In the genomic region with DNA sequence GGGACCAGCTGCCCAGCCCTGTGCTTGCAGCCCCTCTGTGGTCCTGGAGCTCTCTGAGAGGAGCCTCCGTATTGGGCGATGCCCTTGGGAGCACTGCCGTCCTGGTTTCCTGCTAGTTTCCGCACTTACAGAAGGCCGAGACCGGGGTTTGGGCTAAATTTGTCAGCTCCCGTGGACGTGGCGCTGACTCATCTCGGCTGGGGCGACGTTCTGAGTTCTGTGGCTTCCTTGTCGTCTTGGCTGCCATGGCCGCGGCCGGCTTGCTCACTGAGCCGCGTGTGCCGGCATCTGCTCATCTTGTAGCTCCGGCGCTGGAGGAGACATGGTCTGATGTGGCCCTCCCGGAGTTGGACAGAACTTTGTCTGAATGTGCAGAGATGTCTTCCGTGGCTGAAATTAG, we compare ENCODE assay signal across 26 cellular contexts.
"Had no signal": no experiment of that assay in that cellular context is flagged by ENCODE, and none has a peak within 500 bp of the region (broad histone marks: within the 10 kb centered on the region; RNA-seq: fewer than 3 reads in every experiment).

No MANE protein-coding gene starts in this region.

- H3K9me3 ChIP-seq: heart right ventricle, neutrophil, SK-N-SH, spleen, thoracic aorta, uterus had no signal

- H2AFZ ChIP-seq: parathyroid adenoma had no signal

- H3K27ac ChIP-seq: cardiac muscle cell, foreskin keratinocyte, heart right ventricle, neutrophil, parathyroid adenoma, spleen, thoracic aorta, uterus had no signal

- H3K79me2 ChIP-seq: parathyroid adenoma had no signal

- H3K4me1 ChIP-seq: foreskin keratinocyte, parathyroid adenoma, spleen had no signal

- H3K27ac Mint-ChIP-seq: activated B cell treated with CpG ODN at 0.5 μM for 24 hours; activated CD4-positive, alpha-beta T cell treated with anti-CD3 and anti-CD28 coated beads for 36 hours; activated CD8-positive, alpha-beta memory T cell treated with anti-CD3 and anti-CD28 coated beads, Interleukin-2, amount 10 ng/mL, durations not matched to agents 7 days and 5 days; activated CD8-positive, alpha-beta T cell treated with anti-CD3 and anti-CD28 coated beads, Interleukin-2, amount 10 ng/mL, durations not matched to agents 7 days and 5 days; activated naive CD4-positive, alpha-beta T cell treated with anti-CD3 and anti-CD28 coated beads, Interleukin-2, amount 50 U/mL, for 72 hours; brain; natural killer cell; T-helper 17 cell had no signal

- H3K4me2 ChIP-seq: SK-N-SH had no signal

- H3K27me3 Mint-ChIP-seq: activated B cell treated with CpG ODN at 0.5 μM for 24 hours; activated CD4-positive, alpha-beta T cell treated with anti-CD3 and anti-CD28 coated beads for 36 hours; activated CD8-positive, alpha-beta memory T cell treated with anti-CD3 and anti-CD28 coated beads, Interleukin-2, amount 10 ng/mL, durations not matched to agents 7 days and 5 days; T-helper 17 cell had no signal

- H3K4me3 Mint-ChIP-seq: activated B cell treated with CpG ODN at 0.5 μM for 24 hours; activated CD4-positive, alpha-beta T cell treated with anti-CD3 and anti-CD28 coated beads for 36 hours; activated CD8-positive, alpha-beta memory T cell treated with anti-CD3 and anti-CD28 coated beads, Interleukin-2, amount 10 ng/mL, durations not matched to agents 7 days and 5 days; activated CD8-positive, alpha-beta T cell treated with anti-CD3 and anti-CD28 coated beads, Interleukin-2, amount 10 ng/mL, durations not matched to agents 7 days and 5 days; brain; natural killer cell; T-helper 17 cell had no signal

- ATAC-seq: activated CD4-positive, alpha-beta T cell treated with anti-CD3 and anti-CD28 coated beads for 36 hours; activated CD8-positive, alpha-beta memory T cell treated with anti-CD3 and anti-CD28 coated beads, Interleukin-2, amount 10 ng/mL, durations not matched to agents 7 days and 5 days; activated CD8-positive, alpha-beta T cell treated with anti-CD3 and anti-CD28 coated beads, Interleukin-2, amount 10 ng/mL, durations not matched to agents 7 days and 5 days; activated naive CD4-positive, alpha-beta T cell treated with anti-CD3 and anti-CD28 coated beads, Interleukin-2, amount 50 U/mL, for 72 hours; foreskin keratinocyte; natural killer cell; right cardiac atrium; stimulated activated naive CD8-positive, alpha-beta T cell treated with anti-CD3 and anti-CD28 coated beads, Interleukin-15, Interleukin-2, amounts not matched to agents 100 U/mL and 50 U/mL, for 24 hours; T-helper 17 cell had no signal

- H3K4me1 Mint-ChIP-seq: activated B cell treated with CpG ODN at 0.5 μM for 24 hours; activated CD4-positive, alpha-beta T cell treated with anti-CD3 and anti-CD28 coated beads for 36 hours had no signal

- DNase-seq: activated B cell treated with CpG ODN at 0.5 μM for 24 hours; activated CD4-positive, alpha-beta T cell treated with anti-CD3 and anti-CD28 coated beads for 36 hours; activated CD8-positive, alpha-beta memory T cell treated with anti-CD3 and anti-CD28 coated beads, Interleukin-2, amount 10 ng/mL, durations not matched to agents 7 days and 5 days; activated CD8-positive, alpha-beta T cell treated with anti-CD3 and anti-CD28 coated beads, Interleukin-2, amount 10 ng/mL, durations not matched to agents 7 days and 5 days; activated naive CD4-positive, alpha-beta T cell; activated T-cell treated with anti-CD3 and anti-CD28 coated beads, Interleukin-2, amount 50 U/mL, for 48 hours; aorta; cortex of kidney; foreskin keratinocyte; heart right ventricle; mesenchymal stem cell; natural killer cell; right cardiac atrium; SK-N-SH; spleen; stimulated activated CD4-positive, alpha-beta T cell treated with anti-CD3 and anti-CD28 coated beads, Interleukin-4, amount 100 ng/mL, for 1 hour; stimulated activated naive CD8-positive, alpha-beta T cell treated with anti-CD3 and anti-CD28 coated beads, Interleukin-15, Interleukin-2, amounts not matched to agents 100 U/mL and 50 U/mL, for 24 hours; T-helper 17 cell; T1000; uterus had no signal

- H3K36me3 Mint-ChIP-seq: natural killer cell had no signal

- H3K9me3 Mint-ChIP-seq: activated B cell treated with CpG ODN at 0.5 μM for 24 hours, natural killer cell had no signal

- H3K27me3 ChIP-seq: cardiac muscle cell, foreskin keratinocyte, heart right ventricle, neutrophil, spleen, uterus had no signal

- H3K36me3 ChIP-seq: uterus had no signal

- H3K9ac ChIP-seq: parathyroid adenoma, SK-N-SH had no signal

- H3K4me3 ChIP-seq: cardiac muscle cell, heart right ventricle, spleen, thoracic aorta, uterus had no signal
